28 cellular contexts compared by ENCODE assay signal in the genomic region with DNA sequence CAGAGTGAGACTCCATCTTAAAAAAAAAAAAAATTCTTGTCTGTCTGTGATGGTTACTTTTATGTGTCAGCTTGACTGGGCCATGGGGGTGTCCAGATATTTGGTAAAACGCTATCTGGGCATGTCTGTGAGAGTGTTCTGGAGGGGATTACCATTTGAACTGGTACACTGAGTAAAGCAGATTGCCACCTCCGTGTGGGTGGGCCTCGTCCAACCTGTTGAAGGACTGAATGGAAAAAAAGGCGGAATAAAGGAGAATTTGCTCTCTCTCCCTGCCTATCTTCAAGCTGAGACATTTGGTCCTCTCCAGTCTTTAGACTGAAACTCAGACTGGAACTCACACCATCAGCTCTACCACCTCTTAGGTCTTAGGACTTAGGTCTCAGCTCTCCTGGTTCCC.
"Had no signal": no experiment of that assay in that cellular context is flagged by ENCODE, and none has a peak within 500 bp of the region (broad histone marks: within the 10 kb centered on the region; RNA-seq: fewer than 3 reads in every experiment).

No MANE protein-coding gene starts in this region.

- H3K9me3 Mint-ChIP-seq: stimulated activated effector memory CD8-positive, alpha-beta T cell treated with anti-CD3 and anti-CD28 coated beads, Interleukin-12 subunit alpha, Interleukin-12 subunit beta, amount 100 ng/mL, for 72 hours; stimulated activated naive CD8-positive, alpha-beta T cell treated with anti-CD3 and anti-CD28 coated beads, Interleukin-15, amount 100 ng/mL, for 72 hours; stimulated activated naive CD8-positive, alpha-beta T cell treated with anti-CD3 and anti-CD28 coated beads, Interleukin-15, Interleukin-2, amounts not matched to agents 100 ng/mL and 50 ng/mL, for 24 hours; type B pancreatic cell had no signal

- H3K4me1 ChIP-seq: suprapubic skin, testis, thyroid gland, transverse colon, upper lobe of left lung, upper lobe of right lung, uterus had no signal

- H3K27me3 ChIP-seq: suprapubic skin, testis, thyroid gland, tibial artery, tibial nerve, transverse colon, upper lobe of left lung, upper lobe of right lung, uterus had no signal

- H3K4me3 Mint-ChIP-seq: stimulated activated effector memory CD8-positive, alpha-beta T cell treated with anti-CD3 and anti-CD28 coated beads, Interleukin-12 subunit alpha, Interleukin-12 subunit beta, amount 100 ng/mL, for 72 hours; stimulated activated memory B cell treated with anti-CD40 and anti-IgM and Interleukin-4, amounts not matched to agents 10 μg/mL and 1 μg/mL and 100 μg/mL, for 72 hours; stimulated activated naive B cell treated with anti-CD40 and anti-IgM and Interleukin-4, amounts not matched to agents 10 μg/mL and 1 μg/mL and 100 μg/mL, for 72 hours; stimulated activated naive CD8-positive, alpha-beta T cell treated with anti-CD3 and anti-CD28 coated beads, Interleukin-15, amount 100 ng/mL, for 72 hours; stimulated activated naive CD8-positive, alpha-beta T cell treated with anti-CD3 and anti-CD28 coated beads, Interleukin-15, Interleukin-2, amounts not matched to agents 100 ng/mL and 50 ng/mL, for 24 hours; type B pancreatic cell had no signal

- H3K36me3 Mint-ChIP-seq: stimulated activated effector memory CD8-positive, alpha-beta T cell treated with anti-CD3 and anti-CD28 coated beads, Interleukin-12 subunit alpha, Interleukin-12 subunit beta, amount 100 ng/mL, for 72 hours; stimulated activated memory B cell treated with anti-CD40 and anti-IgM and Interleukin-4, amounts not matched to agents 10 μg/mL and 1 μg/mL and 100 μg/mL, for 72 hours; type B pancreatic cell had no signal

- H3K4me1 Mint-ChIP-seq: stimulated activated effector memory CD8-positive, alpha-beta T cell treated with anti-CD3 and anti-CD28 coated beads, Interleukin-12 subunit alpha, Interleukin-12 subunit beta, amount 100 ng/mL, for 72 hours; stimulated activated memory B cell treated with anti-CD40 and anti-IgM and Interleukin-4, amounts not matched to agents 10 μg/mL and 1 μg/mL and 100 μg/mL, for 72 hours; stimulated activated naive B cell treated with anti-CD40 and anti-IgM and Interleukin-4, amounts not matched to agents 10 μg/mL and 1 μg/mL and 100 μg/mL, for 72 hours; stimulated activated naive CD8-positive, alpha-beta T cell treated with anti-CD3 and anti-CD28 coated beads, Interleukin-15, amount 100 ng/mL, for 72 hours had no signal

- H3K27ac ChIP-seq: stomach, suprapubic skin, testis, thoracic aorta, thyroid gland, tibial artery, tibial nerve, transverse colon, upper lobe of left lung, upper lobe of right lung, uterus had no signal

- H3K27me3 Mint-ChIP-seq: type B pancreatic cell had no signal

- H3K4me3 ChIP-seq: stomach, suprapubic skin, testis, thoracic aorta, thyroid gland, tibial artery, tibial nerve, transverse colon, upper lobe of left lung, upper lobe of right lung, uterus had no signal

- FAIRE-seq: urothelium cell line had no signal

- H3K36me3 ChIP-seq: stomach, suprapubic skin, thoracic aorta, thyroid gland, tibial artery, tibial nerve, transverse colon, upper lobe of left lung, upper lobe of right lung, uterus had no signal

- H3K9me3 ChIP-seq: stomach, suprapubic skin, testis, thoracic aorta, thyroid gland, tibial artery, tibial nerve, transverse colon, upper lobe of left lung, upper lobe of right lung, uterus had no signal

- ATAC-seq: stimulated activated effector memory CD8-positive, alpha-beta T cell treated with anti-CD3 and anti-CD28 coated beads, Interleukin-12 subunit alpha, Interleukin-12 subunit beta, amount 100 ng/mL, for 72 hours; stimulated activated memory B cell treated with anti-CD40 and anti-IgM and Interleukin-4, amounts not matched to agents 10 μg/mL and 1 μg/mL and 100 μg/mL, for 72 hours; stimulated activated naive B cell treated with anti-CD40 and anti-IgM and Interleukin-4, amounts not matched to agents 10 μg/mL and 1 μg/mL and 100 μg/mL, for 72 hours; stimulated activated naive CD8-positive, alpha-beta T cell treated with anti-CD3 and anti-CD28 coated beads, Interleukin-15, amount 100 ng/mL, for 72 hours; stimulated activated naive CD8-positive, alpha-beta T cell treated with anti-CD3 and anti-CD28 coated beads, Interleukin-15, Interleukin-2, amounts not matched to agents 100 U/mL and 50 U/mL, for 24 hours; upper lobe of right lung had no signal

- H3K27ac Mint-ChIP-seq: stimulated activated effector memory CD8-positive, alpha-beta T cell treated with anti-CD3 and anti-CD28 coated beads, Interleukin-12 subunit alpha, Interleukin-12 subunit beta, amount 100 ng/mL, for 72 hours; stimulated activated memory B cell treated with anti-CD40 and anti-IgM and Interleukin-4, amounts not matched to agents 10 μg/mL and 1 μg/mL and 100 μg/mL, for 72 hours; stimulated activated naive B cell treated with anti-CD40 and anti-IgM and Interleukin-4, amounts not matched to agents 10 μg/mL and 1 μg/mL and 100 μg/mL, for 72 hours; stimulated activated naive CD8-positive, alpha-beta T cell treated with anti-CD3 and anti-CD28 coated beads, Interleukin-15, amount 100 ng/mL, for 72 hours; stimulated activated naive CD8-positive, alpha-beta T cell treated with anti-CD3 and anti-CD28 coated beads, Interleukin-15, Interleukin-2, amounts not matched to agents 100 ng/mL and 50 ng/mL, for 24 hours; type B pancreatic cell had no signal

- DNase-seq: stimulated activated CD4-positive, alpha-beta T cell treated with anti-CD3 and anti-CD28 coated beads, Interleukin-2, amount 100 ng/mL, for 48 hours; stimulated activated CD4-positive, alpha-beta T cell treated with anti-CD3 and anti-CD28 coated beads, Interleukin-4, amount 100 ng/mL, for 1 hour; stimulated activated CD4-positive, alpha-beta T cell treated with anti-CD3 and anti-CD28 coated beads, Interleukin-4, amount 100 ng/mL, for 24 hours; stimulated activated CD4-positive, alpha-beta T cell treated with anti-CD3 and anti-CD28 coated beads, Interleukin-4, amount 100 ng/mL, for 4 hours; stimulated activated CD8-positive, alpha-beta memory T cell treated with anti-CD3 and anti-CD28 coated beads, Interleukin-4, amount 100 ng/mL, for 48 hours; stimulated activated naive B cell treated with anti-CD40 and anti-IgM and Interleukin-4, amounts not matched to agents 10 μg/mL and 1 μg/mL and 100 μg/mL, for 72 hours; stimulated activated naive CD4-positive, alpha-beta T cell; stimulated activated naive CD4-positive, alpha-beta T cell treated with Interleukin-2 at 50 U/mL for 16 hours; stimulated activated naive CD8-positive, alpha-beta T cell treated with anti-CD3 and anti-CD28 coated beads, Interleukin-15, amount 100 ng/mL, for 72 hours; stimulated activated naive CD8-positive, alpha-beta T cell treated with anti-CD3 and anti-CD28 coated beads, Interleukin-15, Interleukin-2, amounts not matched to agents 100 U/mL and 50 U/mL, for 24 hours; stomach; substantia nigra; testis; thyroid gland; tibial artery; transverse colon; trophoblast cell; upper lobe of left lung; upper lobe of right lung; uterus had no signal
